ENCODE assay signal across 15 cellular contexts in genomic region chr1:153748903-153749302, GRCh38. TPM values are rescaled to one million over a fixed set of nuclear protein-coding genes. Genes with fewer than 3 reads are reported as not detected.
A peak's percentile ranks its signal among the peaks of the same experiment; 100 is the strongest.
DNase-seq lines count a peak whose midpoint lies in the region; ATAC-seq and TF ChIP-seq lines count a peak whose summit lies in the region.
"Had no signal": no experiment of that assay in that cellular context is flagged by ENCODE, and none has a peak within 500 bp of the region (broad histone marks: within the 10 kb centered on the region; RNA-seq: fewer than 3 reads in every experiment).

No MANE protein-coding gene starts in this region.

- H3K27me3 Mint-ChIP-seq in neural progenitor cell (ENCODE audit: insufficient read depth, low read depth) = peaks cover 5% of the 10 kb centered on the region
- H3K27me3 Mint-ChIP-seq: activated CD8-positive, alpha-beta T cell treated with anti-CD3 and anti-CD28 coated beads for 36 hours; IgD-negative memory B cell; memory B cell had no signal

- whole genome bisulfite sequencing in esophagus muscularis mucosa = 68% methylated on average over 2 of the region's 2 CpGs
- WGBS in stomach, 5 donors = 45 to 66% (median 51%) methylated on average over 2 of the region's 2 CpGs

- intact Hi-C loops in esophagus muscularis mucosa (cut with DNase I) = loop anchor here (2.0 to 5.0 kb wide), 3 partner anchors 70 to 237 kb away; partner anchors contain the start of gene NPR1
- intact Hi-C loops in stomach (cut with DNase I; ENCODE audit: low total_unique reads) = loop anchor here (5.0 kb wide), 1 partner anchor 67 kb away; no protein-coding TSS in a partner anchor

- H3K4me3 Mint-ChIP-seq in neural progenitor cell = no peak overlapping the region
- H3K4me3 Mint-ChIP-seq: activated CD8-positive, alpha-beta T cell treated with anti-CD3 and anti-CD28 coated beads for 36 hours; CD14-positive monocyte; H9; IgD-negative memory B cell; memory B cell had no signal

- H3K4me1 Mint-ChIP-seq in neural progenitor cell = peaks cover 8% of the 10 kb centered on the region

- H3K9me3 ChIP-seq in DND-41 (ENCODE audit: insufficient read depth, low read length, severe bottlenecking) = no peaks in the 10 kb centered on the region
- no peaks in the 10 kb centered on the region for H3K9me3 ChIP-seq in esophagus muscularis mucosa
- H3K9me3 ChIP-seq in stomach = no peaks in the 10 kb centered on the region
- no peaks in the 10 kb centered on the region for H3K9me3 ChIP-seq in neural progenitor cell (ENCODE audit: low read depth)
- H3K9me3 ChIP-seq: transverse colon had no signal

- H3K36me3 Mint-ChIP-seq in neural progenitor cell = peaks cover 36% of the 10 kb centered on the region

- TF ChIP-seq POLR2A in esophagus muscularis mucosa (IDR thresholded peaks at IDR 0.05; ENCODE audit: low read depth) (no peak), stomach (IDR thresholded peaks at IDR 0.05) (no peak)

- no peak for DNase-seq in DND-41
- DNase-seq in esophagus muscularis mucosa (ENCODE audit: extremely low spot score) = no peak
- DNase-seq in stomach = no peak
- no peak for DNase-seq in neural progenitor cell (ENCODE audit: low spot score)
- DNase-seq in LoVo (ENCODE audit: low spot score) = no peak
- DNase-seq in NCI-H1694 treated with DMSO at 0.1 percent for 48 hours (lab: John Stamatoyannopoulos, UW) = no peak

- H3K79me2 ChIP-seq in DND-41 (ENCODE audit: insufficient read depth, low read length) (peaks cover 3% of the 10 kb centered on the region; the same call in 1 of the 2 replicates), neural progenitor cell (ENCODE audit: low read depth) (no peaks in the 10 kb centered on the region)

- peak; percentile 10; the same call in 1 of the 3 replicates for ATAC-seq in DND-41 (ENCODE audit: insufficient read depth, low read depth)

- H3K27ac Mint-ChIP-seq in neural progenitor cell = no peak overlapping the region
- H3K27ac Mint-ChIP-seq: activated CD8-positive, alpha-beta T cell treated with anti-CD3 and anti-CD28 coated beads for 36 hours; activated T-helper 2 cell treated with anti-CD3 and anti-CD28 coated beads, Interferon-gamma antibody, Interleukin-2, Interleukin-4, amounts not matched to agents 10 μg/mL and 5 μg/mL and 100 μg/mL, durations not matched to agents 14 hours and 24 hours and 36 hours; H9 had no signal

- H3K36me3 ChIP-seq in DND-41 (ENCODE audit: insufficient read depth, low read length) = peaks cover 94% of the 10 kb centered on the region
- H3K36me3 ChIP-seq in esophagus muscularis mucosa = peaks cover 27 to 94% (median 76%) of the 10 kb centered on the region in 4 donors
- peaks cover 48 to 93% (median 89%) of the 10 kb centered on the region in 4 donors for H3K36me3 ChIP-seq in stomach
- H3K36me3 ChIP-seq in neural progenitor cell = no peaks in the 10 kb centered on the region

- TF ChIP-seq CTCF in 22Rv1 (IDR thresholded peaks at IDR 0.05) = no peak
- no peak for TF ChIP-seq CTCF in DND-41 (IDR thresholded peaks at IDR 0.05; ENCODE audit: borderline replicate concordance, extremely low read depth, low read length, poor library complexity, severe bottlenecking)
- TF ChIP-seq CTCF in esophagus muscularis mucosa (IDR thresholded peaks at IDR 0.05) = no peak
- TF ChIP-seq CTCF in stomach (IDR thresholded peaks at IDR 0.05) = no peak
- no peak for TF ChIP-seq CTCF in neural progenitor cell (IDR thresholded peaks at IDR 0.05)

- no peak overlapping the region for H3K4me2 ChIP-seq in DND-41 (ENCODE audit: insufficient read depth, low read length)
- no peak overlapping the region for H3K4me2 ChIP-seq in neural progenitor cell

- TF ChIP-seq EP300 in esophagus muscularis mucosa (IDR thresholded peaks at IDR 0.05) = no peak
- no peak for TF ChIP-seq EP300 in stomach (IDR thresholded peaks at IDR 0.05)

- H4K20me1 ChIP-seq in DND-41 (ENCODE audit: insufficient read depth, low read length) = no peaks in the 10 kb centered on the region
- peaks cover 26% of the 10 kb centered on the region for H4K20me1 ChIP-seq in neural progenitor cell (ENCODE audit: low read depth)

- no peak overlapping the region for H3K9ac ChIP-seq in DND-41 (ENCODE audit: low read depth, low read length)
- H3K9ac ChIP-seq in neural progenitor cell = no peak overlapping the region

- no peak overlapping the region for H2AFZ ChIP-seq in DND-41 (ENCODE audit: low read depth, low read length)
- H2AFZ ChIP-seq in neural progenitor cell (replicated peaks) = no peak overlapping the region

- H3K27ac ChIP-seq in 22Rv1 = peak overlapping the region; percentile 19; the same call in 1 of the 2 replicates
- H3K27ac ChIP-seq in DND-41 (ENCODE audit: low read length) = no peak overlapping the region
- peak overlapping the region; percentile 3 to 69 (median 44) for H3K27ac ChIP-seq in esophagus muscularis mucosa (replicated peaks in 1 of 4)
- peak overlapping the region in 3 of 5 donors; percentile 73 to 77 (median 76) for H3K27ac ChIP-seq in stomach
- no peak overlapping the region for H3K27ac ChIP-seq in neural progenitor cell
- H3K27ac ChIP-seq: brain microvascular endothelial cell had no signal

- no peaks in the 10 kb centered on the region for H3K9me3 Mint-ChIP-seq in neural progenitor cell
- H3K9me3 Mint-ChIP-seq: activated CD8-positive, alpha-beta T cell treated with anti-CD3 and anti-CD28 coated beads for 36 hours; activated T-helper 2 cell treated with anti-CD3 and anti-CD28 coated beads, Interferon-gamma antibody, Interleukin-2, Interleukin-4, amounts not matched to agents 10 μg/mL and 5 μg/mL and 100 μg/mL, durations not matched to agents 14 hours and 24 hours and 36 hours; CD14-positive monocyte; H9; IgD-negative memory B cell; memory B cell had no signal

- H3F3A ChIP-seq in neural progenitor cell (ENCODE audit: low read depth) = peaks cover 48% of the 10 kb centered on the region

- no peaks in the 10 kb centered on the region for H3K27me3 ChIP-seq in DND-41 (ENCODE audit: insufficient read depth, low read length, poor library complexity)
- no peaks in the 10 kb centered on the region for H3K27me3 ChIP-seq in esophagus muscularis mucosa
- no peaks in the 10 kb centered on the region for H3K27me3 ChIP-seq in stomach
- no peaks in the 10 kb centered on the region for H3K27me3 ChIP-seq in neural progenitor cell
- H3K27me3 ChIP-seq: brain microvascular endothelial cell, transverse colon had no signal

- H3K4me3 ChIP-seq in DND-41 (ENCODE audit: low read depth in 1 of 2, low read length in 2 of 2) (no peak overlapping the region), esophagus muscularis mucosa (no peak overlapping the region), stomach (no peak overlapping the region), neural progenitor cell (no peak overlapping the region)
- H3K4me3 ChIP-seq: transverse colon had no signal

- no peaks in the 10 kb centered on the region for H3K4me1 ChIP-seq in DND-41 (ENCODE audit: insufficient read depth, low read length)
- peaks cover 53 to 73% (median 55%) of the 10 kb centered on the region in 4 donors for H3K4me1 ChIP-seq in esophagus muscularis mucosa
- peaks cover 24 to 54% (median 47%) of the 10 kb centered on the region in 4 donors for H3K4me1 ChIP-seq in stomach
- peaks cover 45% of the 10 kb centered on the region for H3K4me1 ChIP-seq in neural progenitor cell

RNA-seq across cellular contexts. Expression of gene INTS3, which starts 21.1 kb away (rescaled TPM):
- total RNA-seq in esophagus muscularis mucosa = 10 to 100 TPM; 32.3 to 45.5 (median 38.9) TPM
- 10 to 100 TPM; 28.1 to 48.2 (median 39.4) TPM for total RNA-seq in stomach
- polyA plus RNA-seq in stomach = 10 to 100 TPM; 11.0 to 39.2 (median 19.1) TPM
- total RNA-seq in neural progenitor cell (ENCODE audit: low replicate concordance) = 45.1 and 58.8 TPM in 2 replicates

RNA-seq across cellular contexts. Expression of gene SLC27A3, which starts 26.3 kb away (rescaled TPM):
- total RNA-seq in esophagus muscularis mucosa = 10 to 100 TPM; 12.9 to 29.5 (median 19.9) TPM
- 10 to 100 TPM; 14.9 to 89.9 (median 62.2) TPM for total RNA-seq in stomach
- 10 to 100 TPM; 17.4 to 86.8 (median 44.1) TPM for polyA plus RNA-seq in stomach
- 8.2 and 10.1 TPM in 2 replicates for total RNA-seq in neural progenitor cell (ENCODE audit: low replicate concordance)

Comparison
In these comparisons a context has a peak if more than half of its experiments do, and no peak if none do; other contexts are left out.
1. H3K27ac ChIP-seq: peak in 22Rv1 (single experiment), esophagus muscularis mucosa (4 of 4) and stomach (3 of 5); none in DND-41 (single experiment) and neural progenitor cell (single experiment).